ENCODE assay signal across 12 cellular contexts in the genomic region with DNA sequence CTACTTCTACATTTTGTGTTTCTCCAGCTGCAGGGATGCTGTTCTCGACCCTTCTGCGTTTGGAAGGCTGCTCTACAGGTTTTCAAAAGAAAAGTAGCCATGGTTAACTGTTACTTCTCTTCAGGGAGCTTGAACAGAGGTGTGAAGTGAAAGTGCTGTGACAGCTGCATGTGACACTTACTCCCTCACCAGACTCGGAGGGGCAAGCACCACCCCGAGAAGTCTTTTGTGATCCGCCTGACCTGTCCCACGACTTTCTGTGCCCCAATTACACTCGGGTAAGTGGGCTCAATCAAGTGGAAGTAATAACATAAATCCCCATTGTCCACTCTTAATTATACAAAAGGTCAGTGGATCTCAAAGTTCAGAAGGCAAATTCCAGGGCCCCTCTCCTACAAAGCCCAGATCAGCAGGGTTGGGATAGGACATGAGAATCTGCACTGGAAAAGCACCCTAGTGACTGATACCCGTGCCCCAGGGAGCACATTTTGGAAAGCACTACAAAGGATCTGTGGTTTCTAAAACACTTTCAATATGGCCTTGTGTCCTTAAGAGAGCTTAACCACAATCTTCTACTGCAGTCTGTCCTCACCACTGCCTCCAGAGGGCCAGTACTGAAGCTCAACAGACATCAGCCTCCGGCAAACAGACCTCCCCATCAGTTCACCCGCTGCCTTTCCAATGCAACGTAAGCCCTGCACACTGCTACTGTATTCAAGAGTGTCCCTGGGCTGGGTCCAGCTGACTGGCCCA. TPM values are rescaled to one million over a fixed set of nuclear protein-coding genes. Genes with fewer than 3 reads are reported as not detected.
DNase-seq lines count a peak whose midpoint lies in the region; ATAC-seq and TF ChIP-seq lines count a peak whose summit lies in the region.
"Had no signal": no experiment of that assay in that cellular context is flagged by ENCODE, and none has a peak within 500 bp of the region (broad histone marks: within the 10 kb centered on the region; RNA-seq: fewer than 3 reads in every experiment).

No MANE protein-coding gene starts in this region.

- peaks cover 73% of the 10 kb centered on the region for H3K79me2 ChIP-seq in MM.1S (ENCODE audit: low read length)
- H3K79me2 ChIP-seq in osteoblast (ENCODE audit: insufficient read depth, low read length): peaks cover 7% of the 10 kb centered on the region

- H3K27me3 Mint-ChIP-seq in activated CD4-positive, alpha-beta memory T cell treated with anti-CD3 and anti-CD28 coated beads for 36 hours: no peaks in the 10 kb centered on the region
- no peaks in the 10 kb centered on the region for H3K27me3 Mint-ChIP-seq in activated CD4-positive, alpha-beta memory T cell treated with anti-CD3 and anti-CD28 coated beads, Interleukin-2, amount 10 ng/mL, durations not matched to agents 7 days and 5 days
- no peaks in the 10 kb centered on the region for H3K27me3 Mint-ChIP-seq in central memory CD8-positive, alpha-beta T cell
- H3K27me3 Mint-ChIP-seq: activated CD4-positive, alpha-beta T cell treated with anti-CD3 and anti-CD28 coated beads for 36 hours had no signal

- H3K4me2 ChIP-seq in MM.1S (ENCODE audit: low read depth, low read length) (peak overlapping the region; percentile 26; the same call in 1 of the 2 replicates), osteoblast (ENCODE audit: insufficient read depth, low read length) (no peak overlapping the region)

- H3K9me2 ChIP-seq in MM.1S (replicated peaks; ENCODE audit: insufficient read depth, low read length): no peaks in the 10 kb centered on the region

- no peaks in the 10 kb centered on the region for H3K9me3 Mint-ChIP-seq in activated CD4-positive, alpha-beta memory T cell treated with anti-CD3 and anti-CD28 coated beads for 36 hours
- H3K9me3 Mint-ChIP-seq in activated CD4-positive, alpha-beta memory T cell treated with anti-CD3 and anti-CD28 coated beads, Interleukin-2, amount 10 ng/mL, durations not matched to agents 7 days and 5 days: no peaks in the 10 kb centered on the region
- no peaks in the 10 kb centered on the region for H3K9me3 Mint-ChIP-seq in central memory CD8-positive, alpha-beta T cell

- H2AFZ ChIP-seq in MM.1S (ENCODE audit: low read length) (no peak overlapping the region), osteoblast (ENCODE audit: low read length) (no peak overlapping the region)

- H3K4me3 Mint-ChIP-seq in activated CD4-positive, alpha-beta memory T cell treated with anti-CD3 and anti-CD28 coated beads for 36 hours: no peak overlapping the region
- H3K4me3 Mint-ChIP-seq in activated CD4-positive, alpha-beta memory T cell treated with anti-CD3 and anti-CD28 coated beads, Interleukin-2, amount 10 ng/mL, durations not matched to agents 7 days and 5 days: no peak overlapping the region
- no peak overlapping the region for H3K4me3 Mint-ChIP-seq in central memory CD8-positive, alpha-beta T cell
- H3K4me3 Mint-ChIP-seq: activated CD4-positive, alpha-beta T cell treated with anti-CD3 and anti-CD28 coated beads for 36 hours had no signal

- DNase-seq in activated CD4-positive, alpha-beta memory T cell treated with anti-CD3 and anti-CD28 coated beads for 36 hours: no peak
- no peak for DNase-seq in activated CD4-positive, alpha-beta memory T cell treated with anti-CD3 and anti-CD28 coated beads, Interleukin-2, amount 10 ng/mL, durations not matched to agents 7 days and 5 days
- DNase-seq in MM.1S: peak; percentile 82
- no peak for DNase-seq in central memory CD8-positive, alpha-beta T cell (ENCODE audit: low spot score in 2 of 2)
- DNase-seq in osteoblast (ENCODE audit: insufficient read length, low spot score, missing footprints): peak; percentile 91
- DNase-seq in NCI-H748 (lab: John Stamatoyannopoulos, UW; ENCODE audit: unreplicated experiment): no peak
- DNase-seq in NCI-H1092 treated with DMSO at 0.1 percent for 48 hours (lab: John Stamatoyannopoulos, UW): no peak
- DNase-seq in activated CD8-positive, alpha-beta memory T cell treated with anti-CD3 and anti-CD28 coated beads, Interleukin-2, amount 50 U/mL, for 48 hours: no peak
- DNase-seq: activated CD4-positive, alpha-beta T cell treated with anti-CD3 and anti-CD28 coated beads for 36 hours; NCI-H2171; Right ventricle myocardium superior had no signal

- H3K4me1 Mint-ChIP-seq in activated CD4-positive, alpha-beta memory T cell treated with anti-CD3 and anti-CD28 coated beads for 36 hours (ENCODE audit: low read depth): peaks cover 5% of the 10 kb centered on the region
- peaks cover 15% of the 10 kb centered on the region for H3K4me1 Mint-ChIP-seq in activated CD4-positive, alpha-beta memory T cell treated with anti-CD3 and anti-CD28 coated beads, Interleukin-2, amount 10 ng/mL, durations not matched to agents 7 days and 5 days
- H3K4me1 Mint-ChIP-seq in central memory CD8-positive, alpha-beta T cell: peaks cover 23% of the 10 kb centered on the region
- H3K4me1 Mint-ChIP-seq: activated CD4-positive, alpha-beta T cell treated with anti-CD3 and anti-CD28 coated beads for 36 hours had no signal

- H3F3A ChIP-seq in MM.1S (ENCODE audit: insufficient read depth, low read length): peaks cover 14% of the 10 kb centered on the region

- TF ChIP-seq CTCF in MM.1S (IDR thresholded peaks at IDR 0.05; ENCODE audit: low read length): peak; percentile 50
- TF ChIP-seq CTCF in osteoblast (IDR thresholded peaks at IDR 0.05; ENCODE audit: extremely low read depth, low read depth, low read length): peak; percentile 38

- H3K9me3 ChIP-seq in MM.1S (replicated peaks; ENCODE audit: insufficient read depth, low read length) (no peaks in the 10 kb centered on the region), osteoblast (ENCODE audit: low read depth, low read length) (no peaks in the 10 kb centered on the region)
- H3K9me3 ChIP-seq: neutrophil had no signal

- POLR2A ChIA-PET in activated CD4-positive, alpha-beta memory T cell treated with anti-CD3 and anti-CD28 coated beads for 36 hours (lab: Charles Lee): interaction anchor here (1.0 kb wide), 1 partner anchor 10 kb away, joined by 3 read pairs; no protein-coding TSS in a partner anchor
- POLR2A ChIA-PET in activated CD4-positive, alpha-beta memory T cell treated with anti-CD3 and anti-CD28 coated beads, Interleukin-2, amount 10 ng/mL, durations not matched to agents 7 days and 5 days (lab: Charles Lee): interaction anchor here (2.0 kb wide), 1 partner anchor 34 kb away, joined by 9 read pairs; the partner anchor contains the start of gene SART3

- H3K9ac ChIP-seq in MM.1S (ENCODE audit: low read length): no peak overlapping the region

- intact Hi-C loops in activated CD4-positive, alpha-beta memory T cell treated with anti-CD3 and anti-CD28 coated beads for 36 hours (cut with micrococcal nuclease): no loop called here

- H3K4me1 ChIP-seq in MM.1S (ENCODE audit: low read length): peaks cover 15% of the 10 kb centered on the region
- peaks cover 10% of the 10 kb centered on the region for H3K4me1 ChIP-seq in osteoblast (ENCODE audit: insufficient read depth, low read length)

- H3K36me3 ChIP-seq in MM.1S (replicated peaks; ENCODE audit: insufficient read depth, low read length) (peaks cover 43% of the 10 kb centered on the region), osteoblast (ENCODE audit: insufficient read depth, low read length) (peaks cover 80% of the 10 kb centered on the region)

- no peak for ATAC-seq in central memory CD8-positive, alpha-beta T cell (replicated peaks; ENCODE audit: extremely low read depth, poor library complexity, severe bottlenecking)

- H3K27me3 ChIP-seq in MM.1S (replicated peaks; ENCODE audit: insufficient read depth, low read length): no peaks in the 10 kb centered on the region
- no peaks in the 10 kb centered on the region for H3K27me3 ChIP-seq in osteoblast (ENCODE audit: insufficient read depth, low read length)
- H3K27me3 ChIP-seq: neutrophil had no signal

- peaks cover 53% of the 10 kb centered on the region for H3K36me3 Mint-ChIP-seq in activated CD4-positive, alpha-beta memory T cell treated with anti-CD3 and anti-CD28 coated beads for 36 hours
- peaks cover 83% of the 10 kb centered on the region for H3K36me3 Mint-ChIP-seq in activated CD4-positive, alpha-beta memory T cell treated with anti-CD3 and anti-CD28 coated beads, Interleukin-2, amount 10 ng/mL, durations not matched to agents 7 days and 5 days (ENCODE audit: low read depth)
- peaks cover 80% of the 10 kb centered on the region for H3K36me3 Mint-ChIP-seq in central memory CD8-positive, alpha-beta T cell (ENCODE audit: insufficient read depth)

- H3K27ac Mint-ChIP-seq in activated CD4-positive, alpha-beta memory T cell treated with anti-CD3 and anti-CD28 coated beads for 36 hours: peak overlapping the region; percentile 58
- no peak overlapping the region for H3K27ac Mint-ChIP-seq in activated CD4-positive, alpha-beta memory T cell treated with anti-CD3 and anti-CD28 coated beads, Interleukin-2, amount 10 ng/mL, durations not matched to agents 7 days and 5 days
- H3K27ac Mint-ChIP-seq in central memory CD8-positive, alpha-beta T cell (ENCODE audit: low read depth): peak overlapping the region; percentile 80

- H4K20me1 ChIP-seq in MM.1S (ENCODE audit: insufficient read depth, low read length): peaks cover 14% of the 10 kb centered on the region
- peaks cover 21% of the 10 kb centered on the region for H4K20me1 ChIP-seq in osteoblast (ENCODE audit: insufficient read depth, low read length)

- peak overlapping the region; percentile 9; the same call in 1 of the 2 replicates for H3K27ac ChIP-seq in MM.1S (ENCODE audit: low read length)
- no peak overlapping the region for H3K27ac ChIP-seq in osteoblast (ENCODE audit: low read depth, low read length)
- H3K27ac ChIP-seq: neutrophil had no signal

- CTCF ChIA-PET in activated CD4-positive, alpha-beta memory T cell treated with anti-CD3 and anti-CD28 coated beads for 36 hours (lab: Charles Lee): no interaction called here
- CTCF ChIA-PET in activated CD4-positive, alpha-beta memory T cell treated with anti-CD3 and anti-CD28 coated beads, Interleukin-2, amount 10 ng/mL, durations not matched to agents 7 days and 5 days (lab: Charles Lee): interaction anchor here (1.5 kb wide), 1 partner anchor 12 kb away, joined by 3 read pairs; the partner anchor contains the start of gene FICD

- H3K4me3 ChIP-seq in MM.1S (ENCODE audit: low read length): no peak overlapping the region
- H3K4me3 ChIP-seq in osteoblast (ENCODE audit: insufficient read depth, low read length): no peak overlapping the region

RNA-seq across cellular contexts. Expression of gene FICD, which starts 11.6 kb away (rescaled TPM):
- 1 to 10 TPM; 5.7 to 6.0 TPM for total RNA-seq in activated CD4-positive, alpha-beta memory T cell treated with anti-CD3 and anti-CD28 coated beads for 36 hours
- total RNA-seq in activated CD4-positive, alpha-beta memory T cell treated with anti-CD3 and anti-CD28 coated beads, Interleukin-2, amount 10 ng/mL, durations not matched to agents 7 days and 5 days: 1 to 10 TPM; 6.3 to 7.1 TPM
- total RNA-seq in osteoblast: 5.4 and 7.7 TPM in 2 replicates

RNA-seq across cellular contexts. Expression of gene SART3, which starts 34.3 kb away (rescaled TPM):
- 10 to 100 TPM; 84.3 to 91.5 TPM for total RNA-seq in activated CD4-positive, alpha-beta memory T cell treated with anti-CD3 and anti-CD28 coated beads for 36 hours
- total RNA-seq in activated CD4-positive, alpha-beta memory T cell treated with anti-CD3 and anti-CD28 coated beads, Interleukin-2, amount 10 ng/mL, durations not matched to agents 7 days and 5 days: 10 to 100 TPM; 68.9 to 70.3 TPM
- 39.8 and 57.9 TPM in 2 replicates for total RNA-seq in osteoblast

RNA-seq across cellular contexts. Expression of gene ISCU, which starts 35.7 kb away (rescaled TPM):
- 10 to 100 TPM; 88.6 to 94.3 TPM for total RNA-seq in activated CD4-positive, alpha-beta memory T cell treated with anti-CD3 and anti-CD28 coated beads for 36 hours
- total RNA-seq in activated CD4-positive, alpha-beta memory T cell treated with anti-CD3 and anti-CD28 coated beads, Interleukin-2, amount 10 ng/mL, durations not matched to agents 7 days and 5 days: 10 to 100 TPM; 69.9 to 74.1 TPM
- total RNA-seq in osteoblast: 166 and 184 TPM in 2 replicates

Comparison
In these comparisons a context has a peak if more than half of its experiments do, and no peak if none do; other contexts are left out.
1. DNase-seq: peak in MM.1S (single experiment) and osteoblast (single experiment); none in activated CD4-positive, alpha-beta memory T cell treated with anti-CD3 and anti-CD28 coated beads for 36 hours (single experiment), activated CD4-positive, alpha-beta memory T cell treated with anti-CD3 and anti-CD28 coated beads, Interleukin-2, amount 10 ng/mL, durations not matched to agents 7 days and 5 days (single experiment), central memory CD8-positive, alpha-beta T cell (0 of 2), NCI-H748 (single experiment), NCI-H1092 treated with DMSO at 0.1 percent for 48 hours (single experiment) and activated CD8-positive, alpha-beta memory T cell treated with anti-CD3 and anti-CD28 coated beads, Interleukin-2, amount 50 U/mL, for 48 hours (single experiment).